Comparison of ENCODE assay signal across 22 cellular contexts in genomic region chr5:166373817-166374216, GRCh38.
A peak's percentile ranks its signal among the peaks of the same experiment; 100 is the strongest.
DNase-seq lines count a peak whose midpoint lies in the region; ATAC-seq, FAIRE-seq and TF ChIP-seq lines count a peak whose summit lies in the region.
"Had no signal": no experiment of that assay in that cellular context is flagged by ENCODE, and none has a peak within 500 bp of the region (broad histone marks: within the 10 kb centered on the region; RNA-seq: fewer than 3 reads in every experiment).

No MANE protein-coding gene starts in this region.

- H3K79me1 ChIP-seq in H1 (ENCODE audit: low read depth, low read length) = no peaks in the 10 kb centered on the region

- no peak overlapping the region for H3K23ac ChIP-seq in H1 (ENCODE audit: insufficient read length)

- H3K56ac ChIP-seq in H1 (replicated peaks; ENCODE audit: insufficient read length, low read depth, low read length) = no peak overlapping the region

- H3K27me3 ChIP-seq in DND-41 (ENCODE audit: insufficient read depth, low read length, poor library complexity) (no peaks in the 10 kb centered on the region), H1 (replicated peaks in 1 of 4; ENCODE audit: control insufficient read depth in 3 of 4, extremely low read depth in 1 of 4, insufficient read depth in 3 of 4, low read length in 3 of 4) (no peaks in the 10 kb centered on the region), neural cell (ENCODE audit: insufficient read depth, low read depth, low read length) (no peaks in the 10 kb centered on the region), upper lobe of left lung (no peaks in the 10 kb centered on the region)
- H3K27me3 ChIP-seq: BLaER1 treated with 17β-estradiol and CSF1 and Interleukin-3, amounts not matched to agents 10 nM and 100 nM had no signal

- no peak for ATAC-seq in DND-41 (ENCODE audit: insufficient read depth, low read depth)
- no peak for ATAC-seq in upper lobe of left lung (ENCODE audit: low FRiP score in 2 of 2)
- ATAC-seq in HG03520 (IDR thresholded peaks at IDR 0.05; ENCODE audit: unreplicated experiment) = no peak
- ATAC-seq: A549; CD8-positive, alpha-beta T cell had no signal

- no peak overlapping the region for H4K8ac ChIP-seq in H1 (ENCODE audit: extremely low read depth, insufficient read depth, low read length)

- H4K5ac ChIP-seq in H1 (ENCODE audit: insufficient read length, low read depth, low read length) = no peak overlapping the region

- H3K9me3 ChIP-seq in DND-41 (ENCODE audit: insufficient read depth, low read length, severe bottlenecking) (peaks cover 7% of the 10 kb centered on the region), H1 (ENCODE audit: insufficient read depth in 2 of 2, low read depth in 1 of 2, low read length in 1 of 2) (no peaks in the 10 kb centered on the region), neural cell (ENCODE audit: low read length) (no peaks in the 10 kb centered on the region), upper lobe of left lung (peaks cover 0 to 5% (median 2%) of the 10 kb centered on the region in 4 donors)
- H3K9me3 ChIP-seq: A549, Caco-2 had no signal

- H3K36me3 ChIP-seq in DND-41 (ENCODE audit: insufficient read depth, low read length) (no peaks in the 10 kb centered on the region), H1 (ENCODE audit: control insufficient read depth in 2 of 4, insufficient read depth in 4 of 4, low read length in 3 of 4) (no peaks in the 10 kb centered on the region), neural cell (ENCODE audit: insufficient read depth, low read length) (no peaks in the 10 kb centered on the region), upper lobe of left lung (no peaks in the 10 kb centered on the region)
- H3K36me3 ChIP-seq: BLaER1 treated with 17β-estradiol and CSF1 and Interleukin-3, amounts not matched to agents 10 nM and 100 nM had no signal

- H2BK120ac ChIP-seq in H1 (replicated peaks; ENCODE audit: low read depth, low read length) = no peak overlapping the region

- no peak overlapping the region for H3K14ac ChIP-seq in H1 (ENCODE audit: insufficient read length)

- H3K27ac ChIP-seq in DND-41 (ENCODE audit: low read length) = no peak overlapping the region
- no peak overlapping the region for H3K27ac ChIP-seq in H1 (ENCODE audit: low read depth, low read length)
- no peak overlapping the region for H3K27ac ChIP-seq in neural cell (ENCODE audit: low read length)
- no peak overlapping the region for H3K27ac ChIP-seq in upper lobe of left lung
- H3K27ac ChIP-seq: 22Rv1; A549; BLaER1 treated with 17β-estradiol and CSF1 and Interleukin-3, amounts not matched to agents 10 nM and 100 nM; C4-2B had no signal

- H3K4me3 ChIP-seq in DND-41 (ENCODE audit: low read depth in 1 of 2, low read length in 2 of 2) (no peak overlapping the region), H1 (ENCODE audit: extremely low read depth in 1 of 4, insufficient read depth in 2 of 4, low read depth in 3 of 4, low read length in 4 of 4) (no peak overlapping the region), neural cell (ENCODE audit: low read length) (no peak overlapping the region), upper lobe of left lung (no peak overlapping the region)
- H3K4me3 ChIP-seq: A549; BLaER1 treated with 17β-estradiol and CSF1 and Interleukin-3, amounts not matched to agents 10 nM and 100 nM had no signal

- DNase-seq in DND-41 (no peak), SK-MEL-5 (ENCODE audit: low read depth, low spot score) (peak; percentile 69), H1 (ENCODE audit: low read depth in 1 of 2, low spot score in 2 of 2) (no peak), NCI-H510A (lab: John Stamatoyannopoulos, UW) (no peak), upper lobe of left lung (no peak)
- DNase-seq: AML-193; Caco-2; Calu3; CD4-positive, alpha-beta T cell; CD8-positive, alpha-beta T cell; DMS79 treated with DMSO at 0.1 percent for 48 hours; EL; GDM1 had no signal

- no peak for FAIRE-seq in H1 (lab: Jason Lieb, UNC)
- FAIRE-seq: A549, D721Med, GM12891, GM19239 had no signal

- POLR2A ChIA-PET in H1 (lab: Charles Lee; ENCODE audit: partially characterized antibody) = no interaction called here

- TF ChIP-seq POLR2A in H1 (IDR thresholded peaks at IDR 0.05; ENCODE audit: control extremely low read depth in 1 of 2, low read depth in 2 of 2, low read length in 2 of 2) (no peak), upper lobe of left lung (IDR thresholded peaks at IDR 0.05) (no peak)

- H2AFZ ChIP-seq in DND-41 (ENCODE audit: low read depth, low read length) = 0 out of 2 replicates have a peak overlapping the region, but pooled peaks have one; percentile 39
- H2AFZ ChIP-seq in H1 (ENCODE audit: low read length) = 0 out of 2 replicates have a peak overlapping the region, but pooled peaks have one; percentile 40
- H2AFZ ChIP-seq in neural cell (ENCODE audit: low read depth, low read length) = no peak overlapping the region

- H2BK12ac ChIP-seq in H1 (ENCODE audit: low read depth, low read length) = no peak overlapping the region

- H3K4me2 ChIP-seq in DND-41 (ENCODE audit: insufficient read depth, low read length) = no peak overlapping the region
- H3K4me2 ChIP-seq in H1 (ENCODE audit: insufficient read depth in 1 of 2, low read depth in 2 of 2, low read length in 2 of 2) = no peak overlapping the region
- H3K4me2 ChIP-seq in neural cell (ENCODE audit: low read length) = no peak overlapping the region
- H3K4me2 ChIP-seq: A549; BLaER1 treated with 17β-estradiol and CSF1 and Interleukin-3, amounts not matched to agents 10 nM and 100 nM had no signal

- H4K20me1 ChIP-seq in DND-41 (ENCODE audit: insufficient read depth, low read length) (no peaks in the 10 kb centered on the region), H1 (replicated peaks in 1 of 2; ENCODE audit: control insufficient read depth in 1 of 2, insufficient read depth in 2 of 2, low read length in 2 of 2) (no peaks in the 10 kb centered on the region), neural cell (ENCODE audit: insufficient read depth) (no peaks in the 10 kb centered on the region)
- H4K20me1 ChIP-seq: BLaER1 treated with 17β-estradiol and CSF1 and Interleukin-3, amounts not matched to agents 10 nM and 100 nM had no signal

- no peak overlapping the region for H4K91ac ChIP-seq in H1 (replicated peaks; ENCODE audit: insufficient read length, low read length)

- H3K9me2 ChIP-seq in neural cell (ENCODE audit: insufficient read depth, low read length) = no peaks in the 10 kb centered on the region

- TF ChIP-seq EP300 in H1 (IDR thresholded peaks at IDR 0.05; ENCODE audit: borderline replicate concordance in 1 of 2, low read depth in 2 of 2, low read length in 2 of 2) (no peak), neural cell (conservative IDR thresholded peaks at IDR 0.05; ENCODE audit: poor library complexity, severe bottlenecking) (peak; percentile 69), upper lobe of left lung (IDR thresholded peaks at IDR 0.05) (no peak)

- no peak overlapping the region for H2BK20ac ChIP-seq in H1 (ENCODE audit: low read length)

- WGBS in H1 (ENCODE audit: extremely low coverage in 1 of 2, insufficient coverage in 1 of 2, insufficient read length in 1 of 2, insufficient replicate concordance in 2 of 2, low coverage in 1 of 2, low lambda C conversion rate in 2 of 2, missing lambda C conversion rate in 1 of 2), 2 experiments = 85% methylated on average over 2 of the region's 2 CpGs; no CpG with 5 or more reads in 1 of the 2 experiments
- 81 to 86% methylated on average over 2 of the region's 2 CpGs for WGBS in upper lobe of left lung, 2 donors

- no peak overlapping the region for H2AK5ac ChIP-seq in H1 (ENCODE audit: low read depth, low read length)

- H3K4me1 ChIP-seq in DND-41 (ENCODE audit: insufficient read depth, low read length) (peaks cover 34% of the 10 kb centered on the region), H1 (replicated peaks in 1 of 4; ENCODE audit: control insufficient read depth in 3 of 4, insufficient read depth in 4 of 4, low read length in 3 of 4) (peaks cover 0 to 5% (median 2%) of the 10 kb centered on the region in 4 experiments; a peak in 1 of 7 replicates), upper lobe of left lung (no peaks in the 10 kb centered on the region)
- H3K4me1 ChIP-seq: A549 had no signal

- H3K18ac ChIP-seq in H1 (ENCODE audit: extremely low read depth, low read length) = no peak overlapping the region

- no peak for TF ChIP-seq RAD21 in H1 (IDR thresholded peaks at IDR 0.05 in 1 of 2, conservative IDR thresholded peaks at IDR 0.05 in 1 of 2; ENCODE audit: low read depth in 2 of 2, low read length in 2 of 2)
- no peak for TF ChIP-seq RAD21 in neural cell (conservative IDR thresholded peaks at IDR 0.05)

- H2BK5ac ChIP-seq in H1 (ENCODE audit: low read depth, low read length) = no peak overlapping the region

- H3K23me2 ChIP-seq in H1 (ENCODE audit: low read depth, low read length) = no peaks in the 10 kb centered on the region

- no peak overlapping the region for H2BK15ac ChIP-seq in H1 (ENCODE audit: low read length)

- H3K79me2 ChIP-seq in DND-41 (ENCODE audit: insufficient read depth, low read length) (no peaks in the 10 kb centered on the region), H1 (ENCODE audit: control insufficient read depth in 1 of 2, insufficient read depth in 2 of 2, low read length in 2 of 2) (no peaks in the 10 kb centered on the region), neural cell (replicated peaks; ENCODE audit: insufficient read depth, low read length) (no peaks in the 10 kb centered on the region)

- CTCF ChIA-PET in H1 (lab: Charles Lee; ENCODE audit: partially characterized antibody) = no interaction called here

- TF ChIP-seq CTCF in DND-41 (IDR thresholded peaks at IDR 0.05; ENCODE audit: borderline replicate concordance, extremely low read depth, low read length, poor library complexity, severe bottlenecking) = no peak
- TF ChIP-seq CTCF in H1 (IDR thresholded peaks at IDR 0.05; ENCODE audit: control extremely low read depth in 1 of 3, insufficient read depth in 1 of 3, low read depth in 1 of 3, low read length in 3 of 3) = no peak
- no peak for TF ChIP-seq CTCF in neural cell (IDR thresholded peaks at IDR 0.05; ENCODE audit: poor library complexity, severe bottlenecking)
- TF ChIP-seq CTCF in upper lobe of left lung (IDR thresholded peaks at IDR 0.05) = no peak

- H3F3A ChIP-seq in neural cell (ENCODE audit: insufficient read depth, low read length, poor library complexity, severe bottlenecking) = no peaks in the 10 kb centered on the region

- no peak overlapping the region for H3K4ac ChIP-seq in H1 (replicated peaks; ENCODE audit: insufficient read length, low read depth, low read length)

- in situ Hi-C loops in SK-MEL-5 (cut with HindIII; ENCODE audit: low pct_unique_long_range_greater_than_20kb, low sequenced_read_pairs) = no loop called here

- no peak overlapping the region for H3K9ac ChIP-seq in DND-41 (ENCODE audit: low read depth, low read length)
- no peak overlapping the region for H3K9ac ChIP-seq in H1 (replicated peaks in 1 of 4; ENCODE audit: extremely low read depth in 1 of 4, low read depth in 3 of 4, low read length in 3 of 4)
- no peak overlapping the region for H3K9ac ChIP-seq in neural cell (ENCODE audit: low read length)
- H3K9ac ChIP-seq: BLaER1 treated with 17β-estradiol and CSF1 and Interleukin-3, amounts not matched to agents 10 nM and 100 nM had no signal

TF ChIP-seq in H1, 55 proteins besides CTCF, POLR2A, EP300 and RAD21 (continues in another document):
- TF ChIP-seq SP1 (IDR thresholded peaks at IDR 0.05; ENCODE audit: low read depth, low read length) = no peak
- TF ChIP-seq BCL11A (IDR thresholded peaks at IDR 0.05; ENCODE audit: low read depth in 2 of 2, low read length in 2 of 2) = no peak

TF ChIP-seq in neural cell, 6 proteins besides CTCF, POLR2A, EP300 and RAD21 (continues in another document):
- peak; percentile 43 for TF ChIP-seq POLR2AphosphoS5 (IDR thresholded peaks at IDR 0.05)
